1 cellular context compared by ENCODE assay signal in genomic region chr2:39022642-39023230, GRCh38.
TF ChIP-seq lines count a peak whose summit lies in the region.

No MANE protein-coding gene starts in this region.

TF ChIP-seq in K562, 482 proteins besides CTCF, POLR2A, EP300 and RAD21:
- no peak for TF ChIP-seq FOXK1 (CRISPR knock-in tag; IDR thresholded peaks at IDR 0.05; ENCODE audit: borderline replicate concordance)
- TF ChIP-seq MEF2A (IDR thresholded peaks at IDR 0.05; ENCODE audit: control insufficient read depth, low read depth, low read length) = no peak
- no peak for TF ChIP-seq ZNF146 (CRISPR knock-in tag; IDR thresholded peaks at IDR 0.05; ENCODE audit: unreplicated experiment)
- no peak for TF ChIP-seq MTA1 (IDR thresholded peaks at IDR 0.05; ENCODE audit: borderline replicate concordance)
- no peak for TF ChIP-seq ZC3H11A (IDR thresholded peaks at IDR 0.05; ENCODE audit: low read depth, low read length)
- TF ChIP-seq RBFOX2 (IDR thresholded peaks at IDR 0.05; ENCODE audit: low read depth, low read length) = no peak
- TF ChIP-seq C11orf30 (IDR thresholded peaks at IDR 0.05; ENCODE audit: low read depth) = peak; percentile 42; the same call in 1 of the 2 replicates
- no peak for TF ChIP-seq STAG1 (CRISPR knock-in tag; IDR thresholded peaks at IDR 0.05; ENCODE audit: borderline replicate concordance)
- peak; percentile 49; the same call in 1 of the 2 replicates for TF ChIP-seq ZNF316 (IDR thresholded peaks at IDR 0.05)
- no peak for TF ChIP-seq RNF219 (CRISPR knock-in tag; IDR thresholded peaks at IDR 0.05)
- TF ChIP-seq MAFG (tag; conservative IDR thresholded peaks at IDR 0.05) = no peak
- TF ChIP-seq STAT5A (IDR thresholded peaks at IDR 0.05; ENCODE audit: borderline replicate concordance, low read length) = no peak
- no peak for TF ChIP-seq ZBTB12 (CRISPR knock-in tag; IDR thresholded peaks at IDR 0.05)
TF ChIP-seq in K562: peak in this region for 2.
